9 cellular contexts compared by ENCODE assay signal in genomic region chr19:57748029-57748428, GRCh38. TPM values are rescaled to one million over a fixed set of nuclear protein-coding genes. Genes with fewer than 3 reads are reported as not detected.
DNase-seq lines count a peak whose midpoint lies in the region; ATAC-seq and TF ChIP-seq lines count a peak whose summit lies in the region.
"Had no signal": no experiment of that assay in that cellular context is flagged by ENCODE, and none has a peak within 500 bp of the region (broad histone marks: within the 10 kb centered on the region; RNA-seq: fewer than 3 reads in every experiment).

No MANE protein-coding gene starts in this region.

- TF ChIP-seq POLR2A in testis (IDR thresholded peaks at IDR 0.05): no peak
- no peak for TF ChIP-seq POLR2A in thyroid gland (IDR thresholded peaks at IDR 0.05)

- no peaks in the 10 kb centered on the region for H3K27me3 Mint-ChIP-seq in CD8-positive, alpha-beta memory T cell
- no peaks in the 10 kb centered on the region for H3K27me3 Mint-ChIP-seq in effector memory CD8-positive, alpha-beta T cell

- peak overlapping the region; percentile 94 for H3K4me2 ChIP-seq in neural cell (ENCODE audit: low read length)

- H3K9me2 ChIP-seq in neural cell (ENCODE audit: insufficient read depth, low read length): no peaks in the 10 kb centered on the region

- DNase-seq in CD8-positive, alpha-beta memory T cell: no peak
- DNase-seq in NT2/D1 (ENCODE audit: low read depth, low spot score): no peak
- no peak for DNase-seq in effector memory CD8-positive, alpha-beta T cell
- DNase-seq in testis: no peak
- no peak for DNase-seq in thyroid gland
- no peak for DNase-seq in UCSD-AML1 (lab: John Stamatoyannopoulos, UW; ENCODE audit: unreplicated experiment)
- DNase-seq in HAP-1 (ENCODE audit: low spot score in 2 of 2): no peak
- DNase-seq: NCI-H187 had no signal

- peak overlapping the region; percentile 60 to 98 (median 92) for H3K4me3 Mint-ChIP-seq in CD8-positive, alpha-beta memory T cell
- H3K4me3 Mint-ChIP-seq in effector memory CD8-positive, alpha-beta T cell: peak overlapping the region; percentile 100

- no peak overlapping the region for H3K27ac ChIP-seq in CD8-positive, alpha-beta memory T cell (ENCODE audit: low read depth, low read length)
- H3K27ac ChIP-seq in neural cell (ENCODE audit: low read length) (no peak overlapping the region), testis (no peak overlapping the region), thyroid gland (no peak overlapping the region)

- POLR2A ChIA-PET in CD8-positive, alpha-beta memory T cell (lab: Charles Lee): no interaction called here

- CTCF ChIA-PET in CD8-positive, alpha-beta memory T cell (lab: Charles Lee): interaction anchor here (1.5 kb wide), 1 partner anchor 71 kb away, joined by 3 read pairs; no protein-coding TSS in a partner anchor

- H3K9me3 Mint-ChIP-seq in CD8-positive, alpha-beta memory T cell: peaks cover 8 to 63% (median 60%) of the 10 kb centered on the region in 5 donors
- peaks cover 7 to 28% of the 10 kb centered on the region in 2 donors for H3K9me3 Mint-ChIP-seq in effector memory CD8-positive, alpha-beta T cell

- no peak for TF ChIP-seq RAD21 in neural cell (conservative IDR thresholded peaks at IDR 0.05)

- peak overlapping the region in 4 of 8 donors; percentile 11 to 93 (median 26) for H3K27ac Mint-ChIP-seq in CD8-positive, alpha-beta memory T cell
- H3K27ac Mint-ChIP-seq in effector memory CD8-positive, alpha-beta T cell: peak overlapping the region in 1 of 2 donors; percentile 99

- no peak for TF ChIP-seq EP300 in neural cell (conservative IDR thresholded peaks at IDR 0.05; ENCODE audit: poor library complexity, severe bottlenecking)

- no peaks in the 10 kb centered on the region for H4K20me1 ChIP-seq in neural cell (ENCODE audit: insufficient read depth)

- H2AFZ ChIP-seq in neural cell (ENCODE audit: low read depth, low read length): no peak overlapping the region

- in situ Hi-C loops in HAP-1 (cut with MboI; ENCODE audit: low sequenced_read_pairs): no loop called here

- H3K9me3 ChIP-seq in CD8-positive, alpha-beta memory T cell (ENCODE audit: low read length): peaks cover 52% of the 10 kb centered on the region
- H3K9me3 ChIP-seq in NT2/D1 (ENCODE audit: insufficient read depth, low read length) (no peaks in the 10 kb centered on the region), neural cell (ENCODE audit: low read length) (no peaks in the 10 kb centered on the region), testis (no peaks in the 10 kb centered on the region), thyroid gland (no peaks in the 10 kb centered on the region), HAP-1 (peaks cover 28% of the 10 kb centered on the region)

- WGBS in testis, 2 donors: 73 to 79% methylated on average over 3 of the region's 3 CpGs
- WGBS in thyroid gland, 2 donors: 96% methylated on average over 3 of the region's 3 CpGs

- H3F3A ChIP-seq in neural cell (ENCODE audit: insufficient read depth, low read length, poor library complexity, severe bottlenecking): no peaks in the 10 kb centered on the region

- no peak for ATAC-seq in effector memory CD8-positive, alpha-beta T cell (replicated peaks)

- intact Hi-C loops in testis (cut with DNase I; ENCODE audit: low total_unique reads): no loop called here
- intact Hi-C loops in thyroid gland (cut with DNase I): loop anchor here (10.0 kb wide), 1 partner anchor 147 kb away; no protein-coding TSS in a partner anchor

- H3K36me3 Mint-ChIP-seq in CD8-positive, alpha-beta memory T cell: peaks cover 39 to 68% (median 60%) of the 10 kb centered on the region in 3 donors
- H3K36me3 Mint-ChIP-seq in effector memory CD8-positive, alpha-beta T cell (ENCODE audit: insufficient read depth): peaks cover 49% of the 10 kb centered on the region

- H3K79me2 ChIP-seq in neural cell (replicated peaks; ENCODE audit: insufficient read depth, low read length): peaks cover 49% of the 10 kb centered on the region

- H3K27me3 ChIP-seq in CD8-positive, alpha-beta memory T cell (ENCODE audit: insufficient read depth, low read length, poor library complexity, severe bottlenecking): no peaks in the 10 kb centered on the region
- no peaks in the 10 kb centered on the region for H3K27me3 ChIP-seq in NT2/D1 (ENCODE audit: insufficient read depth, insufficient read length)
- no peaks in the 10 kb centered on the region for H3K27me3 ChIP-seq in neural cell (ENCODE audit: insufficient read depth, low read depth, low read length)
- no peaks in the 10 kb centered on the region for H3K27me3 ChIP-seq in testis
- no peaks in the 10 kb centered on the region for H3K27me3 ChIP-seq in thyroid gland
- no peaks in the 10 kb centered on the region for H3K27me3 ChIP-seq in HAP-1 (ENCODE audit: low read depth)

- TF ChIP-seq CTCF in neural cell (IDR thresholded peaks at IDR 0.05; ENCODE audit: poor library complexity, severe bottlenecking) (no peak), testis (IDR thresholded peaks at IDR 0.05) (no peak), thyroid gland (IDR thresholded peaks at IDR 0.05) (no peak)

- H3K9ac ChIP-seq in NT2/D1 (ENCODE audit: insufficient read length, low read depth) (peak overlapping the region; percentile 6), neural cell (ENCODE audit: low read length) (peak overlapping the region; percentile 97)

- H3K4me1 ChIP-seq in CD8-positive, alpha-beta memory T cell (ENCODE audit: insufficient read depth, low read length): peaks cover 19% of the 10 kb centered on the region
- no peaks in the 10 kb centered on the region for H3K4me1 ChIP-seq in NT2/D1 (ENCODE audit: insufficient read depth, insufficient read length)
- H3K4me1 ChIP-seq in testis: peaks cover 13% of the 10 kb centered on the region
- H3K4me1 ChIP-seq in thyroid gland: peaks cover 13 to 23% of the 10 kb centered on the region in 2 donors
- H3K4me1 ChIP-seq in HAP-1: no peaks in the 10 kb centered on the region

- H3K4me1 Mint-ChIP-seq in CD8-positive, alpha-beta memory T cell: peaks cover 26 to 55% (median 41%) of the 10 kb centered on the region in 3 donors
- peaks cover 22 to 30% of the 10 kb centered on the region in 2 donors for H3K4me1 Mint-ChIP-seq in effector memory CD8-positive, alpha-beta T cell (ENCODE audit: low read depth in 2 of 2)

- H3K36me3 ChIP-seq in CD8-positive, alpha-beta memory T cell (ENCODE audit: insufficient read depth, low read length): peaks cover 49% of the 10 kb centered on the region
- H3K36me3 ChIP-seq in NT2/D1 (ENCODE audit: insufficient read depth, insufficient read length, low read length) (peaks cover 45% of the 10 kb centered on the region), neural cell (ENCODE audit: insufficient read depth, low read length) (peaks cover 15% of the 10 kb centered on the region), testis (ENCODE audit: low read depth, missing control alignments) (no peaks in the 10 kb centered on the region), thyroid gland (peaks cover 16 to 26% of the 10 kb centered on the region in 2 donors), HAP-1 (replicated peaks) (peaks cover 32% of the 10 kb centered on the region)

- H3K4me3 ChIP-seq in CD8-positive, alpha-beta memory T cell (ENCODE audit: low read length): peak overlapping the region; percentile 99
- peak overlapping the region; percentile 93 for H3K4me3 ChIP-seq in NT2/D1 (ENCODE audit: insufficient read length, low read depth)
- peak overlapping the region; percentile 91 for H3K4me3 ChIP-seq in neural cell (ENCODE audit: low read length)
- peak overlapping the region in 1 of 2 donors; percentile 86 for H3K4me3 ChIP-seq in testis
- H3K4me3 ChIP-seq in thyroid gland (replicated peaks in 1 of 3): no peak overlapping the region
- H3K4me3 ChIP-seq in HAP-1: no peak overlapping the region; the same call in 1 of the 2 replicates

RNA-seq across cellular contexts. Expression of gene ZNF776, which starts 1.4 kb away (rescaled TPM):
- total RNA-seq in CD8-positive, alpha-beta memory T cell: 10 to 100 TPM; 13.3 to 17.2 TPM
- 7.0 TPM for polyA plus RNA-seq in CD8-positive, alpha-beta memory T cell
- 54.7 and 62.3 TPM in 2 replicates for polyA plus RNA-seq in neural cell
- polyA minus RNA-seq in neural cell: 103 and 107 TPM in 2 replicates
- 10 to 100 TPM; 21.7 to 31.0 TPM for total RNA-seq in testis
- polyA plus RNA-seq in testis (ENCODE audit: insufficient read depth, low read depth, low replicate concordance): 11.8 TPM
- total RNA-seq in thyroid gland: 10 to 100 TPM; 17.6 to 24.4 (median 22.4) TPM

RNA-seq across cellular contexts. Expression of gene ZNF671, which starts 20.6 kb away (rescaled TPM):
- 10 to 100 TPM; 10.6 to 11.0 TPM for total RNA-seq in CD8-positive, alpha-beta memory T cell
- polyA plus RNA-seq in CD8-positive, alpha-beta memory T cell: 24.3 TPM
- polyA plus RNA-seq in neural cell (14.8 and 26.2 TPM in 2 replicates), testis (ENCODE audit: insufficient read depth, low read depth, low replicate concordance) (15.1 TPM)
- 28.2 and 33.1 TPM in 2 replicates for polyA minus RNA-seq in neural cell
- total RNA-seq in testis (10 to 100 TPM; 14.3 to 14.4 TPM), thyroid gland (10 to 100 TPM; 16.8 to 27.6 (median 20.7) TPM)

RNA-seq across cellular contexts. Expression of gene ZNF586, which starts 21.4 kb away (rescaled TPM):
- total RNA-seq in CD8-positive, alpha-beta memory T cell: 10 to 100 TPM; 15.6 to 17.1 TPM
- polyA plus RNA-seq in CD8-positive, alpha-beta memory T cell: 18.6 TPM
- 22.0 and 23.7 TPM in 2 replicates for polyA plus RNA-seq in neural cell
- 61.4 and 66.3 TPM in 2 replicates for polyA minus RNA-seq in neural cell
- total RNA-seq in testis: 10 to 100 TPM; 20.3 to 28.3 TPM
- 6.7 TPM for polyA plus RNA-seq in testis (ENCODE audit: insufficient read depth, low read depth, low replicate concordance)
- 10 to 100 TPM; 23.8 to 30.5 (median 27.5) TPM for total RNA-seq in thyroid gland

RNA-seq across cellular contexts. Expression of gene ZNF154, which starts 39.0 kb away (rescaled TPM):
- 1 to 10 TPM; 6.5 to 7.7 TPM for total RNA-seq in CD8-positive, alpha-beta memory T cell
- 2.2 TPM for polyA plus RNA-seq in CD8-positive, alpha-beta memory T cell
- polyA plus RNA-seq in neural cell: 25.1 and 25.5 TPM in 2 replicates
- polyA minus RNA-seq in neural cell: 52.3 and 55.9 TPM in 2 replicates
- total RNA-seq in testis: 1 to 10 TPM; 1.1 to 6.8 TPM
- polyA plus RNA-seq in testis (ENCODE audit: insufficient read depth, low read depth, low replicate concordance): 3.3 TPM
- total RNA-seq in thyroid gland: 10 to 100 TPM; 15.6 to 25.8 (median 18.2) TPM

Comparison
In these comparisons a context has a peak if more than half of its experiments do, and no peak if none do; other contexts are left out.
1. H3K4me3 ChIP-seq: peak in CD8-positive, alpha-beta memory T cell (single experiment), NT2/D1 (single experiment) and neural cell (single experiment); none in thyroid gland (0 of 3) and HAP-1 (single experiment).